ENCODE assay signal across 11 cellular contexts in genomic region chr16:3625911-3626732, GRCh38. TPM values are rescaled to one million over a fixed set of nuclear protein-coding genes. Genes with fewer than 3 reads are reported as not detected.
DNase-seq lines count a peak whose midpoint lies in the region; ATAC-seq and TF ChIP-seq lines count a peak whose summit lies in the region.
"Had no signal": no experiment of that assay in that cellular context is flagged by ENCODE, and none has a peak within 500 bp of the region (broad histone marks: within the 10 kb centered on the region; RNA-seq: fewer than 3 reads in every experiment).

No MANE protein-coding gene starts in this region.

- H3K4me3 Mint-ChIP-seq in activated naive CD4-positive, alpha-beta T cell treated with anti-CD3 and anti-CD28 coated beads for 36 hours, result no peak overlapping the region
- H3K4me3 Mint-ChIP-seq in activated T-helper 17 cell treated with anti-CD3 and anti-CD28 coated beads, Interleukin-2, amount 50 U/mL, for 72 hours, result peak overlapping the region; percentile 57

- H3K9me3 ChIP-seq in Karpas-422 (ENCODE audit: low read length), result no peaks in the 10 kb centered on the region
- H3K9me3 ChIP-seq in upper lobe of right lung, result no peaks in the 10 kb centered on the region
- H3K9me3 ChIP-seq in smooth muscle cell (replicated peaks; ENCODE audit: low read depth), result no peaks in the 10 kb centered on the region

- peak; percentile 96 for ATAC-seq in activated T-helper 17 cell treated with anti-CD3 and anti-CD28 coated beads, Interleukin-2, amount 50 U/mL, for 72 hours (replicated peaks)
- ATAC-seq in upper lobe of right lung, result peak; percentile 47

- H3K36me3 Mint-ChIP-seq in activated naive CD4-positive, alpha-beta T cell treated with anti-CD3 and anti-CD28 coated beads for 36 hours (ENCODE audit: low read depth), result no peaks in the 10 kb centered on the region
- H3K36me3 Mint-ChIP-seq in activated T-helper 17 cell treated with anti-CD3 and anti-CD28 coated beads, Interleukin-2, amount 50 U/mL, for 72 hours (ENCODE audit: low read depth), result no peaks in the 10 kb centered on the region

- H3K4me1 ChIP-seq in Karpas-422 (ENCODE audit: low read length) (peaks cover 67% of the 10 kb centered on the region), upper lobe of right lung (peaks cover 8% of the 10 kb centered on the region), smooth muscle cell (ENCODE audit: low read depth) (no peaks in the 10 kb centered on the region)

- H3K27me3 ChIP-seq in Karpas-422 (ENCODE audit: low read length) (no peaks in the 10 kb centered on the region), upper lobe of right lung (no peaks in the 10 kb centered on the region), smooth muscle cell (ENCODE audit: low read depth) (no peaks in the 10 kb centered on the region)
- H3K27me3 ChIP-seq: hepatocyte had no signal

- CTCF ChIA-PET in activated naive CD4-positive, alpha-beta T cell treated with anti-CD3 and anti-CD28 coated beads for 36 hours (lab: Charles Lee), result interaction anchor here (0.7 to 1.4 kb wide), 3 partner anchors 12 to 101 kb away, joined by 4 to 5 read pairs (median 5); no protein-coding TSS in a partner anchor

- H3K9ac ChIP-seq in Karpas-422 (ENCODE audit: low read length) (peak overlapping the region; percentile 46), smooth muscle cell (ENCODE audit: low read depth) (no peak overlapping the region)

- intact Hi-C loops in activated naive CD4-positive, alpha-beta T cell treated with anti-CD3 and anti-CD28 coated beads for 36 hours (cut with micrococcal nuclease), result loop anchor here (1.0 kb wide), 1 partner anchor 48 kb away; no protein-coding TSS in a partner anchor
- intact Hi-C loops in upper lobe of right lung (cut with DNase I), result no loop called here

- H3K4me1 Mint-ChIP-seq in activated naive CD4-positive, alpha-beta T cell treated with anti-CD3 and anti-CD28 coated beads for 36 hours (ENCODE audit: low read depth), result peaks cover 33% of the 10 kb centered on the region
- H3K4me1 Mint-ChIP-seq in activated T-helper 17 cell treated with anti-CD3 and anti-CD28 coated beads, Interleukin-2, amount 50 U/mL, for 72 hours, result peaks cover 12% of the 10 kb centered on the region

- H2AFZ ChIP-seq in Karpas-422 (ENCODE audit: low read length) (peak overlapping the region; percentile 42), smooth muscle cell (ENCODE audit: low read depth) (no peak overlapping the region)
- H2AFZ ChIP-seq: hepatocyte had no signal

- peak overlapping the region; percentile 66 for H3K27ac Mint-ChIP-seq in activated naive CD4-positive, alpha-beta T cell treated with anti-CD3 and anti-CD28 coated beads for 36 hours
- peak overlapping the region; percentile 87 for H3K27ac Mint-ChIP-seq in activated T-helper 17 cell treated with anti-CD3 and anti-CD28 coated beads, Interleukin-2, amount 50 U/mL, for 72 hours

- no peaks in the 10 kb centered on the region for H3K27me3 Mint-ChIP-seq in activated naive CD4-positive, alpha-beta T cell treated with anti-CD3 and anti-CD28 coated beads for 36 hours (ENCODE audit: low read depth)
- H3K27me3 Mint-ChIP-seq in activated T-helper 17 cell treated with anti-CD3 and anti-CD28 coated beads, Interleukin-2, amount 50 U/mL, for 72 hours, result no peaks in the 10 kb centered on the region

- H3K36me3 ChIP-seq in Karpas-422 (ENCODE audit: insufficient read depth, low read length), result no peaks in the 10 kb centered on the region
- H3K36me3 ChIP-seq in upper lobe of right lung, result no peaks in the 10 kb centered on the region
- H3K36me3 ChIP-seq in smooth muscle cell (ENCODE audit: low read depth), result no peaks in the 10 kb centered on the region

- DNase-seq in activated naive CD4-positive, alpha-beta T cell treated with anti-CD3 and anti-CD28 coated beads for 36 hours, result no peak
- DNase-seq in activated naive CD4-positive, alpha-beta T cell treated with Interleukin-2 at 50 U/mL for 16 hours, result no peak
- DNase-seq in Karpas-422 (peak; percentile 84), upper lobe of right lung (no peak), smooth muscle cell (lab: John Stamatoyannopoulos, UW; ENCODE audit: unreplicated experiment) (no peak), COLO668 (lab: John Stamatoyannopoulos, UW; ENCODE audit: unreplicated experiment) (no peak), UCSD-AML1 (lab: John Stamatoyannopoulos, UW; ENCODE audit: unreplicated experiment) (no peak)
- DNase-seq: activated CD4-positive, alpha-beta T cell treated with anti-CD3 and anti-CD28 coated beads, Interleukin-2, amount 50 U/mL, for 48 hours; stimulated activated CD4-positive, alpha-beta T cell treated with anti-CD3 and anti-CD28 coated beads, Interleukin-1b, Interleukin-23, amount 100 ng/mL, for 48 hours had no signal

- H4K20me1 ChIP-seq in Karpas-422 (ENCODE audit: insufficient read depth, low read depth, low read length) (no peaks in the 10 kb centered on the region), smooth muscle cell (ENCODE audit: low read depth) (peaks cover 36% of the 10 kb centered on the region)

- H3K79me2 ChIP-seq in Karpas-422 (ENCODE audit: low read length) (peaks cover 50% of the 10 kb centered on the region), smooth muscle cell (ENCODE audit: low read depth) (peaks cover 24% of the 10 kb centered on the region)

- no peak for TF ChIP-seq CTCF in upper lobe of right lung (IDR thresholded peaks at IDR 0.05)
- TF ChIP-seq CTCF in smooth muscle cell (IDR thresholded peaks at IDR 0.05; ENCODE audit: borderline replicate concordance, insufficient read depth, poor library complexity, severe bottlenecking), result no peak

- H3K27ac ChIP-seq in Karpas-422 (ENCODE audit: low read length), result peak overlapping the region; percentile 96
- H3K27ac ChIP-seq in upper lobe of right lung, result no peak overlapping the region
- H3K27ac ChIP-seq in smooth muscle cell (ENCODE audit: low read depth), result no peak overlapping the region
- H3K27ac ChIP-seq: hepatocyte had no signal

- 94% methylated on average over 4 of the region's 4 CpGs for WGBS in smooth muscle cell (ENCODE audit: low lambda C conversion rate)

- no peaks in the 10 kb centered on the region for H3K9me3 Mint-ChIP-seq in activated naive CD4-positive, alpha-beta T cell treated with anti-CD3 and anti-CD28 coated beads for 36 hours
- H3K9me3 Mint-ChIP-seq in activated T-helper 17 cell treated with anti-CD3 and anti-CD28 coated beads, Interleukin-2, amount 50 U/mL, for 72 hours, result no peaks in the 10 kb centered on the region

- no peaks in the 10 kb centered on the region for H3F3A ChIP-seq in smooth muscle cell (ENCODE audit: low read depth)

- peak overlapping the region; percentile 49 for H3K4me2 ChIP-seq in Karpas-422 (ENCODE audit: low read depth, low read length, poor library complexity, severe bottlenecking)
- H3K4me2 ChIP-seq in smooth muscle cell, result no peak overlapping the region
- H3K4me2 ChIP-seq: hepatocyte had no signal

- no peaks in the 10 kb centered on the region for H3K9me2 ChIP-seq in Karpas-422 (replicated peaks; ENCODE audit: insufficient read depth, low read length)

- H3K4me3 ChIP-seq in Karpas-422 (ENCODE audit: low read length) (peak overlapping the region; percentile 8; the same call in 1 of the 2 replicates), upper lobe of right lung (no peak overlapping the region), smooth muscle cell (no peak overlapping the region)
- H3K4me3 ChIP-seq: hepatocyte had no signal

RNA-seq across cellular contexts. Expression of gene SLX4, which starts 14.7 kb away (rescaled TPM):
- 10 to 100 TPM; 14.0 to 14.1 TPM for total RNA-seq in activated naive CD4-positive, alpha-beta T cell treated with anti-CD3 and anti-CD28 coated beads for 36 hours
- total RNA-seq in Karpas-422 (2014; rRNA removed; shearing (Covaris generic); ENCODE audit: low replicate concordance), result 9.1 and 12.7 TPM in 2 replicates
- total RNA-seq in activated T-helper 17 cell treated with anti-CD3 and anti-CD28 coated beads, Interleukin-2, amount 50 U/mL, for 72 hours, result 10 to 100 TPM; 10.8 to 14.5 TPM
- total RNA-seq in upper lobe of right lung (5.1 TPM), smooth muscle cell (2.6 and 3.6 TPM in 2 replicates)
- polyA plus RNA-seq in smooth muscle cell, result 3.1 and 3.5 TPM in 2 replicates

RNA-seq across cellular contexts. Expression of gene DNASE1, which starts 28.4 kb away (rescaled TPM):
- total RNA-seq in activated naive CD4-positive, alpha-beta T cell treated with anti-CD3 and anti-CD28 coated beads for 36 hours, result 10 to 100 TPM; 13.5 to 13.8 TPM
- total RNA-seq in Karpas-422 (2014; rRNA removed; shearing (Covaris generic); ENCODE audit: low replicate concordance), result 22.9 and 46.1 TPM in 2 replicates
- total RNA-seq in activated T-helper 17 cell treated with anti-CD3 and anti-CD28 coated beads, Interleukin-2, amount 50 U/mL, for 72 hours, result 10 to 100 TPM; 14.8 to 22.0 TPM
- total RNA-seq in upper lobe of right lung (18.4 TPM), smooth muscle cell (21.9 and 37.8 TPM in 2 replicates)
- polyA plus RNA-seq in smooth muscle cell, result 8.1 and 11.9 TPM in 2 replicates

RNA-seq across cellular contexts. Expression of gene NLRC3, which starts 48.9 kb away (rescaled TPM):
- 10 to 100 TPM; 14.4 TPM for total RNA-seq in activated naive CD4-positive, alpha-beta T cell treated with anti-CD3 and anti-CD28 coated beads for 36 hours
- total RNA-seq in Karpas-422 (2014; rRNA removed; shearing (Covaris generic); ENCODE audit: low replicate concordance), result 22.4 and 31.5 TPM in 2 replicates
- 10 to 100 TPM; 36.8 to 49.1 TPM for total RNA-seq in activated T-helper 17 cell treated with anti-CD3 and anti-CD28 coated beads, Interleukin-2, amount 50 U/mL, for 72 hours
- total RNA-seq in upper lobe of right lung (5.5 TPM), smooth muscle cell (not detected in 2 replicates)
- polyA plus RNA-seq in smooth muscle cell, result 0.02 and 0.48 TPM in 2 replicates
